12 cellular contexts compared by ENCODE assay signal in genomic region chr6:158770948-158771347, GRCh38. TPM values are rescaled to one million over a fixed set of nuclear protein-coding genes. Genes with fewer than 3 reads are reported as not detected.
DNase-seq lines count a peak whose midpoint lies in the region; ATAC-seq, FAIRE-seq and TF ChIP-seq lines count a peak whose summit lies in the region.
"Had no signal": no experiment of that assay in that cellular context is flagged by ENCODE, and none has a peak within 500 bp of the region (broad histone marks: within the 10 kb centered on the region; RNA-seq: fewer than 3 reads in every experiment).

No MANE protein-coding gene starts in this region.

- peak overlapping the region; percentile 13 for H3K4me3 Mint-ChIP-seq in Caco-2 (ENCODE audit: unreplicated experiment)
- H3K4me3 Mint-ChIP-seq in endothelial cell (ENCODE audit: unreplicated experiment): peak overlapping the region; percentile 56
- peak overlapping the region in 8 of 10 donors; percentile 26 to 66 (median 48) for H3K4me3 Mint-ChIP-seq in naive thymus-derived CD8-positive, alpha-beta T cell
- H3K4me3 Mint-ChIP-seq: activated T-cell treated with anti-CD3 and anti-CD28 coated beads, Interleukin-2, amount 50 U/mL, for 4 hours had no signal

- H3K27ac Mint-ChIP-seq in Caco-2 (ENCODE audit: unreplicated experiment): peak overlapping the region; percentile 46
- peak overlapping the region; percentile 61 for H3K27ac Mint-ChIP-seq in endothelial cell (ENCODE audit: unreplicated experiment)
- H3K27ac Mint-ChIP-seq in naive thymus-derived CD8-positive, alpha-beta T cell: peak overlapping the region; percentile 67 to 95 (median 88)

- peaks cover 6% of the 10 kb centered on the region for H3K4me1 Mint-ChIP-seq in Caco-2 (ENCODE audit: low read depth, unreplicated experiment)
- H3K4me1 Mint-ChIP-seq in endothelial cell (ENCODE audit: unreplicated experiment): peaks cover 12% of the 10 kb centered on the region
- H3K4me1 Mint-ChIP-seq in naive thymus-derived CD8-positive, alpha-beta T cell: peaks cover 30 to 39% (median 36%) of the 10 kb centered on the region in 4 donors

- POLR2A ChIA-PET in Caco-2 (lab: Charles Lee): no interaction called here
- POLR2A ChIA-PET in RWPE1 (lab: Yijun Ruan, JAX; ENCODE audit: low non-redundant PET): no interaction called here
- POLR2A ChIA-PET in naive thymus-derived CD8-positive, alpha-beta T cell (lab: Charles Lee): interaction anchor here (1.0 to 2.2 kb wide), 2 partner anchors 23 to 98 kb away, joined by 4 to 8 read pairs; no protein-coding TSS in a partner anchor

- no peak overlapping the region for H3K4me3 ChIP-seq in Caco-2 (ENCODE audit: low read depth, low read length)
- H3K4me3 ChIP-seq in foreskin fibroblast (ENCODE audit: low read depth in 1 of 2, low read length in 2 of 2): no peak overlapping the region
- H3K4me3 ChIP-seq: gastroesophageal sphincter, lung had no signal

- FAIRE-seq in H54 (lab: Jason Lieb, UNC): no peak

- H3K27ac ChIP-seq in RWPE1: peak overlapping the region; percentile 84

- H3K27me3 Mint-ChIP-seq in Caco-2 (ENCODE audit: insufficient read depth, unreplicated experiment) (no peaks in the 10 kb centered on the region), endothelial cell (ENCODE audit: unreplicated experiment) (peaks cover 9% of the 10 kb centered on the region)
- no peaks in the 10 kb centered on the region for H3K27me3 Mint-ChIP-seq in naive thymus-derived CD8-positive, alpha-beta T cell

- ATAC-seq in naive thymus-derived CD8-positive, alpha-beta T cell: peak; percentile 1 to 3
- ATAC-seq: gastroesophageal sphincter had no signal

- no TSS peak for BruUV-seq in Caco-2 (replicated peaks; lab: Mats Ljungman, UMichigan)

- DNase-seq in Caco-2 (no peak), RWPE1 (ENCODE audit: low spot score) (no peak), endothelial cell (ENCODE audit: low spot score) (no peak), H54 (ENCODE audit: insufficient read length, low spot score) (no peak), NCI-H1048 (lab: John Stamatoyannopoulos, UW) (no peak), foreskin fibroblast (no peak), GM13976 (ENCODE audit: low spot score) (no peak)
- no peak for DNase-seq in naive thymus-derived CD8-positive, alpha-beta T cell
- DNase-seq: activated T-cell treated with anti-CD3 and anti-CD28 coated beads, Interleukin-2, amount 50 U/mL, for 4 hours; retina had no signal

- CTCF ChIA-PET in Caco-2 (lab: Charles Lee) (no interaction called here), RWPE1 (lab: Yijun Ruan, JAX) (no interaction called here)

- peaks cover 99% of the 10 kb centered on the region for H3K36me3 Mint-ChIP-seq in Caco-2 (ENCODE audit: insufficient read depth, unreplicated experiment)
- peaks cover 70% of the 10 kb centered on the region for H3K36me3 Mint-ChIP-seq in endothelial cell (ENCODE audit: low read depth, unreplicated experiment)
- H3K36me3 Mint-ChIP-seq in naive thymus-derived CD8-positive, alpha-beta T cell: peaks cover 4 to 97% (median 47%) of the 10 kb centered on the region in 3 donors

- in situ Hi-C loops in GM13976 (cut with MboI; ENCODE audit: low sequenced_read_pairs, unreplicated experiment): no loop called here

- no peaks in the 10 kb centered on the region for H3K4me1 ChIP-seq in Caco-2

- no peak for TF ChIP-seq CTCF in Caco-2 (IDR thresholded peaks at IDR 0.05; ENCODE audit: insufficient read depth in 1 of 2, low read depth in 1 of 2, low read length in 1 of 2, severe bottlenecking in 1 of 2, unreplicated experiment in 1 of 2)
- no peak for TF ChIP-seq CTCF in RWPE1 (conservative IDR thresholded peaks at IDR 0.05; ENCODE audit: low read depth)
- TF ChIP-seq CTCF in endothelial cell (IDR thresholded peaks at IDR 0.05; ENCODE audit: unreplicated experiment): no peak
- TF ChIP-seq CTCF in foreskin fibroblast (IDR thresholded peaks at IDR 0.05; ENCODE audit: low read depth, low read length): no peak
- no peak for TF ChIP-seq CTCF in GM13976 (IDR thresholded peaks at IDR 0.05; ENCODE audit: borderline replicate concordance, control extremely low read depth, extremely low read depth, insufficient read depth, missing control alignments)

- peaks cover 23% of the 10 kb centered on the region for H3K36me3 ChIP-seq in Caco-2 (ENCODE audit: control insufficient read depth, insufficient read depth, low read length)

- no peak for TF ChIP-seq POLR2A in H54 (IDR thresholded peaks at IDR 0.05; ENCODE audit: low read depth, low read length)

- no peaks in the 10 kb centered on the region for H3K9me3 ChIP-seq in Caco-2
- H3K9me3 ChIP-seq: gastroesophageal sphincter had no signal

- H3K27me3 ChIP-seq in Caco-2 (replicated peaks; ENCODE audit: control insufficient read depth, insufficient read depth, low read length): no peaks in the 10 kb centered on the region; the same call in 1 of the 2 replicates
- H3K27me3 ChIP-seq: gastroesophageal sphincter had no signal

- H3K9me3 Mint-ChIP-seq in Caco-2 (ENCODE audit: unreplicated experiment) (no peaks in the 10 kb centered on the region), endothelial cell (ENCODE audit: unreplicated experiment) (no peaks in the 10 kb centered on the region)
- H3K9me3 Mint-ChIP-seq in naive thymus-derived CD8-positive, alpha-beta T cell: no peaks in the 10 kb centered on the region
- H3K9me3 Mint-ChIP-seq: activated T-cell treated with anti-CD3 and anti-CD28 coated beads, Interleukin-2, amount 50 U/mL, for 4 hours had no signal

- intact Hi-C loops in Caco-2 (cut with micrococcal nuclease; ENCODE audit: unreplicated experiment): no loop called here

RNA-seq across cellular contexts. Expression of gene EZR, which starts 48.2 kb away (rescaled TPM):
- total RNA-seq in Caco-2 (2022) (282 and 290 TPM in 2 replicates), endothelial cell (ENCODE audit: unreplicated experiment) (125 TPM)
- total RNA-seq in naive thymus-derived CD8-positive, alpha-beta T cell: 100 to 1,000 TPM; 202 to 212 TPM
- polyA plus RNA-seq in naive thymus-derived CD8-positive, alpha-beta T cell: 100 to 1,000 TPM; 127 to 168 (median 143) TPM
